24 cellular contexts compared by ENCODE assay signal in the genomic region with DNA sequence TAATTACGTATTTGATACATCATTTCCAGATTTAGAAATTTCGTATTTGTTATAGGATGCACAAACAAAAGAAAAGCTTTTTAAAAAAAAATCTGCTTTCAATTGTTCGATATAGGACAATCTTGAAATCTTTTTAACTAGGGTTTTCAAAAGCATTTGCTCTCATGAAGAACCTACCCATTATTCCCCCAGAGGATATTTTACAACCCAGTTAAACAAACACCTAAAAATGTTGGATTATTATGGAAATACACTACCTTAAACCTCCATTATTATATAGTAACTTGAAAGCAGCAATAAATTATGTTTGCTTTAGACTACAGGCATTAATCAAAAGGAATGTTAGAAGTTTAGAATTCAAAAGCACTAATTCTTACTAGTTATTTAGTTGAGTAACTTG.
"Had no signal": no experiment of that assay in that cellular context is flagged by ENCODE, and none has a peak within 500 bp of the region (broad histone marks: within the 10 kb centered on the region; RNA-seq: fewer than 3 reads in every experiment).

No MANE protein-coding gene starts in this region.

- H3K36me3 Mint-ChIP-seq: stimulated activated effector memory CD8-positive, alpha-beta T cell treated with anti-CD3 and anti-CD28 coated beads, Interleukin-12 subunit alpha, Interleukin-12 subunit beta, amount 100 ng/mL, for 72 hours; stimulated activated memory B cell treated with anti-CD40 and anti-IgM and Interleukin-4, amounts not matched to agents 10 μg/mL and 1 μg/mL and 100 μg/mL, for 72 hours; stimulated activated naive B cell treated with anti-CD40 and anti-IgM and Interleukin-4, amounts not matched to agents 10 μg/mL and 1 μg/mL and 100 μg/mL, for 72 hours had no signal

- H3K4me1 Mint-ChIP-seq: stimulated activated effector memory CD8-positive, alpha-beta T cell treated with anti-CD3 and anti-CD28 coated beads, Interleukin-12 subunit alpha, Interleukin-12 subunit beta, amount 100 ng/mL, for 72 hours; stimulated activated memory B cell treated with anti-CD40 and anti-IgM and Interleukin-4, amounts not matched to agents 10 μg/mL and 1 μg/mL and 100 μg/mL, for 72 hours; stimulated activated naive B cell treated with anti-CD40 and anti-IgM and Interleukin-4, amounts not matched to agents 10 μg/mL and 1 μg/mL and 100 μg/mL, for 72 hours; stimulated activated naive CD8-positive, alpha-beta T cell treated with anti-CD3 and anti-CD28 coated beads, Interleukin-15, amount 100 ng/mL, for 72 hours had no signal

- H3K27me3 Mint-ChIP-seq: stimulated activated memory B cell treated with anti-CD40 and anti-IgM and Interleukin-4, amounts not matched to agents 10 μg/mL and 1 μg/mL and 100 μg/mL, for 72 hours; stimulated activated naive B cell treated with anti-CD40 and anti-IgM and Interleukin-4, amounts not matched to agents 10 μg/mL and 1 μg/mL and 100 μg/mL, for 72 hours; stimulated activated naive CD8-positive, alpha-beta T cell treated with anti-CD3 and anti-CD28 coated beads, Interleukin-15, amount 100 ng/mL, for 72 hours; type B pancreatic cell had no signal

- DNase-seq: stimulated activated CD4-positive, alpha-beta T cell treated with anti-CD3 and anti-CD28 coated beads, Interleukin-2, amount 100 ng/mL, for 48 hours; stimulated activated CD4-positive, alpha-beta T cell treated with anti-CD3 and anti-CD28 coated beads, Interleukin-4, amount 100 ng/mL, for 1 hour; stimulated activated CD4-positive, alpha-beta T cell treated with anti-CD3 and anti-CD28 coated beads, Interleukin-4, amount 100 ng/mL, for 24 hours; stimulated activated CD4-positive, alpha-beta T cell treated with anti-CD3 and anti-CD28 coated beads, Interleukin-4, amount 100 ng/mL, for 4 hours; stimulated activated CD8-positive, alpha-beta memory T cell treated with anti-CD3 and anti-CD28 coated beads, Interleukin-4, amount 100 ng/mL, for 48 hours; stimulated activated naive B cell treated with anti-CD40 and anti-IgM and Interleukin-4, amounts not matched to agents 10 μg/mL and 1 μg/mL and 100 μg/mL, for 72 hours; stimulated activated naive CD4-positive, alpha-beta T cell; stimulated activated naive CD4-positive, alpha-beta T cell treated with Interleukin-2 at 50 U/mL for 16 hours; stimulated activated naive CD8-positive, alpha-beta T cell treated with anti-CD3 and anti-CD28 coated beads, Interleukin-15, amount 100 ng/mL, for 72 hours; stimulated activated naive CD8-positive, alpha-beta T cell treated with anti-CD3 and anti-CD28 coated beads, Interleukin-15, Interleukin-2, amounts not matched to agents 100 U/mL and 50 U/mL, for 24 hours; stomach; substantia nigra; testis; thyroid gland; tibial artery; transverse colon; trophoblast cell; upper lobe of left lung; upper lobe of right lung; uterus had no signal

- H3K4me3 Mint-ChIP-seq: stimulated activated effector memory CD8-positive, alpha-beta T cell treated with anti-CD3 and anti-CD28 coated beads, Interleukin-12 subunit alpha, Interleukin-12 subunit beta, amount 100 ng/mL, for 72 hours; stimulated activated memory B cell treated with anti-CD40 and anti-IgM and Interleukin-4, amounts not matched to agents 10 μg/mL and 1 μg/mL and 100 μg/mL, for 72 hours; stimulated activated naive B cell treated with anti-CD40 and anti-IgM and Interleukin-4, amounts not matched to agents 10 μg/mL and 1 μg/mL and 100 μg/mL, for 72 hours; stimulated activated naive CD8-positive, alpha-beta T cell treated with anti-CD3 and anti-CD28 coated beads, Interleukin-15, amount 100 ng/mL, for 72 hours; stimulated activated naive CD8-positive, alpha-beta T cell treated with anti-CD3 and anti-CD28 coated beads, Interleukin-15, Interleukin-2, amounts not matched to agents 100 ng/mL and 50 ng/mL, for 24 hours; type B pancreatic cell had no signal

- H3K27ac Mint-ChIP-seq: stimulated activated effector memory CD8-positive, alpha-beta T cell treated with anti-CD3 and anti-CD28 coated beads, Interleukin-12 subunit alpha, Interleukin-12 subunit beta, amount 100 ng/mL, for 72 hours; stimulated activated memory B cell treated with anti-CD40 and anti-IgM and Interleukin-4, amounts not matched to agents 10 μg/mL and 1 μg/mL and 100 μg/mL, for 72 hours; stimulated activated naive B cell treated with anti-CD40 and anti-IgM and Interleukin-4, amounts not matched to agents 10 μg/mL and 1 μg/mL and 100 μg/mL, for 72 hours; stimulated activated naive CD8-positive, alpha-beta T cell treated with anti-CD3 and anti-CD28 coated beads, Interleukin-15, amount 100 ng/mL, for 72 hours; stimulated activated naive CD8-positive, alpha-beta T cell treated with anti-CD3 and anti-CD28 coated beads, Interleukin-15, Interleukin-2, amounts not matched to agents 100 ng/mL and 50 ng/mL, for 24 hours; type B pancreatic cell had no signal

- H3K9me3 Mint-ChIP-seq: stimulated activated effector memory CD8-positive, alpha-beta T cell treated with anti-CD3 and anti-CD28 coated beads, Interleukin-12 subunit alpha, Interleukin-12 subunit beta, amount 100 ng/mL, for 72 hours; stimulated activated memory B cell treated with anti-CD40 and anti-IgM and Interleukin-4, amounts not matched to agents 10 μg/mL and 1 μg/mL and 100 μg/mL, for 72 hours; stimulated activated naive B cell treated with anti-CD40 and anti-IgM and Interleukin-4, amounts not matched to agents 10 μg/mL and 1 μg/mL and 100 μg/mL, for 72 hours; stimulated activated naive CD8-positive, alpha-beta T cell treated with anti-CD3 and anti-CD28 coated beads, Interleukin-15, amount 100 ng/mL, for 72 hours; stimulated activated naive CD8-positive, alpha-beta T cell treated with anti-CD3 and anti-CD28 coated beads, Interleukin-15, Interleukin-2, amounts not matched to agents 100 ng/mL and 50 ng/mL, for 24 hours had no signal
